In the genomic region with DNA sequence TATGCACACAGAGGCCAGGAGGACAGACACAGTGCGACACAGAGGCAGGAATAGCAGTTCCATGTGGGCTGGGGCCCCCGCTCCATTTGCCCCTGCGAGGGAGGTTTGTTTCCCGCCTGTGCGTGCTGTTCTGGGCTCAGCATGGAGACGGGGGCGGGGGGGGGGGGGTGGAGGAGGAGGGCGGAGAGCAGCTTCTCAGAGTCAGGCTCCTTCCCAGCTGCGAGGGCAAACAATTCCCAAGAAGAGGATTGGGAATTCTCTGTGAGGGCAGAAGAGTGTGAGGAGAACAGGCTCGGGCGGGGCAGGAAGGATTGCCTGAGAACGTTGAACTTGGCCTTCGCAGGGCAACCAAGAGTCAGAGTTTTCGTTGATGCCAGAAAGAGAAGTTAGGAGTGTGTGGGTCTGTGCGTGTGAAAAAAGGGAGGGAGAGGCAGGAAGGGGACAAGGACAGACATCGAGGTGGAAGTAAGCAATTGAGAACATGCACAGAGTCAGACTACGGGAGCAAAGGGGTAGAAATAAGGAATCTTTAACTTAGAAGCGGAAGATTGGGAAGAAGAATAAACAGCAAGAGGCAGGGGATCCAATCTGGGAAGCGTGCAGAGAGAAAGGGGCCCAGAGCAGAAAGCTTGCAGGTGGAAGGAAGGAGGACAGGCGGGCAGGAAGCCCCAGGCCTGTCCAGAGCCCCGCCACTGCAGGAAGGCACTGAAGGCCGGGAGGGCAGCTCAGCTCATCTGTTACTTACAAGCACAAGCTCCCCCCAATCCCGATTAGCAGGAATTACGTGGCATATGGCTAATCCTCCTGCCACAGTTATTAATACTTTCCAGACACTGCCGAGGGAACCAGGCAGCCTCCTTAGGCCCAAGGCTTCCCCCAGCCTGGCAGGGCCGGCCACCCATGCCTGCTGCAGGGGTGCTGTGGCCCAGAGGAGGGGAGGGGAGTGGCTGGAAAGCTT, we compare ENCODE assay signal across 18 cellular contexts. TPM values are rescaled to one million over a fixed set of nuclear protein-coding genes. Genes with fewer than 3 reads are reported as not detected.
DNase-seq lines count a peak whose midpoint lies in the region; ATAC-seq, FAIRE-seq and TF ChIP-seq lines count a peak whose summit lies in the region.
"Had no signal": no experiment of that assay in that cellular context is flagged by ENCODE, and none has a peak within 500 bp of the region (broad histone marks: within the 10 kb centered on the region; RNA-seq: fewer than 3 reads in every experiment).

No MANE protein-coding gene starts in this region.

- peaks cover 19% of the 10 kb centered on the region for H3K4me1 Mint-ChIP-seq in GM23338
- peaks cover 2 to 27% (median 6%) of the 10 kb centered on the region in 7 donors for H3K4me1 Mint-ChIP-seq in naive thymus-derived CD4-positive, alpha-beta T cell

- no peak for FAIRE-seq in K562 (lab: Jason Lieb, UNC)
- FAIRE-seq: pancreas had no signal

- H3K27me3 Mint-ChIP-seq in GM23338 (ENCODE audit: insufficient read depth, low read depth, poor library complexity), result peaks cover 14% of the 10 kb centered on the region
- H3K27me3 Mint-ChIP-seq in naive thymus-derived CD4-positive, alpha-beta T cell, result peaks cover 5 to 26% (median 22%) of the 10 kb centered on the region in 5 donors

- DNase-seq in AG20443 (ENCODE audit: low spot score) (peak; percentile 39), GM23338 (ENCODE audit: low spot score) (no peak), K562 (ENCODE audit: extremely low read depth in 1 of 4, low spot score in 3 of 4) (no peak), neuronal stem cell (ENCODE audit: low spot score) (no peak)
- no peak for DNase-seq in naive thymus-derived CD4-positive, alpha-beta T cell
- DNase-seq: activated CD4-positive, alpha-beta T cell treated with anti-CD3 and anti-CD28 coated beads, Interleukin-2, amount 10 ng/mL, durations not matched to agents 7 days and 5 days; activated T-cell treated with anti-CD3 and anti-CD28 coated beads, Interleukin-2, amount 50 U/mL, for 24 hours; COR-L47; left ventricle myocardium superior; NCI-H1417 treated with DMSO at 0.1 percent for 48 hours; NCI-H446 treated with DMSO at 0.1 percent for 48 hours; stimulated activated CD4-positive, alpha-beta T cell treated with anti-CD3 and anti-CD28 coated beads, Interleukin-4, amount 100 ng/mL, for 1 hour had no signal

- H3K18ac ChIP-seq in neuronal stem cell (ENCODE audit: low read length), result peak overlapping the region; percentile 36

- peaks cover 12% of the 10 kb centered on the region; the same call in 1 of the 2 replicates for H3K4me1 ChIP-seq in GM23338 (ENCODE audit: insufficient read depth)
- H3K4me1 ChIP-seq in K562 (replicated peaks in 1 of 2; ENCODE audit: control insufficient read depth in 2 of 2, insufficient read depth in 2 of 2, low read length in 2 of 2), result peaks cover 0 to 10% of the 10 kb centered on the region in 2 experiments; a peak in 3 of 5 replicates
- H3K4me1 ChIP-seq in neuronal stem cell (ENCODE audit: control insufficient read depth in 2 of 2, insufficient read depth in 1 of 2, low read depth in 1 of 2, low read length in 2 of 2), result peaks cover 7 to 16% of the 10 kb centered on the region in 2 donors
- peaks cover 4 to 9% of the 10 kb centered on the region in 2 donors for H3K4me1 ChIP-seq in naive thymus-derived CD4-positive, alpha-beta T cell (ENCODE audit: control insufficient read depth in 2 of 2, insufficient read depth in 2 of 2, low read length in 2 of 2)

- no peaks in the 10 kb centered on the region for H3K9me2 ChIP-seq in GM23338 (ENCODE audit: insufficient read depth)

- H3K27me3 ChIP-seq in GM23338 (ENCODE audit: insufficient read depth), result no peaks in the 10 kb centered on the region
- H3K27me3 ChIP-seq in K562 (ENCODE audit: control insufficient read depth in 2 of 2, insufficient read depth in 2 of 2, low read length in 2 of 2), result peaks cover 4 to 32% of the 10 kb centered on the region in 2 experiments; a peak in 4 of 5 replicates
- H3K27me3 ChIP-seq in neuronal stem cell (ENCODE audit: control insufficient read depth in 3 of 3, insufficient read depth in 3 of 3, low read depth in 1 of 3, low read length in 3 of 3), result peaks cover 0 to 7% (median 0%) of the 10 kb centered on the region in 3 experiments
- peaks cover 0 to 3% of the 10 kb centered on the region in 2 donors for H3K27me3 ChIP-seq in naive thymus-derived CD4-positive, alpha-beta T cell (ENCODE audit: control insufficient read depth in 2 of 2, insufficient read depth in 2 of 2, low read length in 2 of 2)
- H3K27me3 ChIP-seq: gastroesophageal sphincter, pancreas had no signal

- H3K4ac ChIP-seq in neuronal stem cell (ENCODE audit: low read length), result no peak overlapping the region

- H3K4me2 ChIP-seq in GM23338 (no peak overlapping the region), K562 (ENCODE audit: insufficient read depth, low read length) (no peak overlapping the region), neuronal stem cell (ENCODE audit: insufficient read depth, low read length, poor library complexity, severe bottlenecking) (no peak overlapping the region)

- CTCF ChIA-PET in K562 (lab: Yijun Ruan, JAX; ENCODE audit: low intra/inter-chr PET ratio), result no interaction called here
- CTCF ChIA-PET in naive thymus-derived CD4-positive, alpha-beta T cell (lab: Charles Lee), result no interaction called here

- no peak overlapping the region for H2BK12ac ChIP-seq in neuronal stem cell (ENCODE audit: low read length)

- no peak overlapping the region for H2BK120ac ChIP-seq in neuronal stem cell (ENCODE audit: low read depth, low read length)

- no peak for TF ChIP-seq RAD21 in K562 (CRISPR knock-in tag; conservative IDR thresholded peaks at IDR 0.05 in 1 of 2, IDR thresholded peaks at IDR 0.05 in 1 of 2)

- no peaks in the 10 kb centered on the region for H4K20me1 ChIP-seq in GM23338 (replicated peaks; ENCODE audit: insufficient read depth)
- peaks cover 3% of the 10 kb centered on the region; the same call in 1 of the 2 replicates for H4K20me1 ChIP-seq in K562 (replicated peaks; ENCODE audit: control insufficient read depth, insufficient read depth, low read length)

- no peak overlapping the region for H3K4me3 Mint-ChIP-seq in GM23338
- H3K4me3 Mint-ChIP-seq in naive thymus-derived CD4-positive, alpha-beta T cell, result no peak overlapping the region
- H3K4me3 Mint-ChIP-seq: activated CD4-positive, alpha-beta T cell treated with anti-CD3 and anti-CD28 coated beads, Interleukin-2, amount 10 ng/mL, durations not matched to agents 7 days and 5 days; activated T-cell treated with anti-CD3 and anti-CD28 coated beads, Interleukin-2, amount 50 U/mL, for 24 hours; dendritic cell treated with granulocyte-macrophage colony-stimulating factor and Interleukin-4, amounts not matched to agents 40 ng/mL and 50 ng/mL, for 4 days had no signal

- no peaks in the 10 kb centered on the region for H3K9me1 ChIP-seq in K562 (ENCODE audit: control insufficient read depth, insufficient read depth, low read length)

- TF ChIP-seq CTCF in GM23338 (conservative IDR thresholded peaks at IDR 0.05; ENCODE audit: low read depth in 2 of 2) (no peak), K562 (IDR thresholded peaks at IDR 0.05 in 2 of 3, conservative IDR thresholded peaks at IDR 0.05 in 1 of 3; ENCODE audit: insufficient read depth in 2 of 3, low read depth in 1 of 3, low read length in 3 of 3) (no peak)

- TF ChIP-seq EP300 in K562 (IDR thresholded peaks at IDR 0.05; ENCODE audit: low read length), result no peak

- POLR2A ChIA-PET in K562 (lab: Yijun Ruan, JAX), result interaction anchor here (0.6 to 1.1 kb wide), 2 partner anchors 10 to 114 kb away, joined by 3 to 5 read pairs; no protein-coding TSS in a partner anchor
- POLR2A ChIA-PET in naive thymus-derived CD4-positive, alpha-beta T cell (lab: Charles Lee), result interaction anchor here (0.6 kb wide), 1 partner anchor 100 kb away, joined by 3 read pairs; no protein-coding TSS in a partner anchor

- ATAC-seq in GM23338, result peak; percentile 23
- no peak for ATAC-seq in K562
- ATAC-seq in HG03457 (IDR thresholded peaks at IDR 0.05; ENCODE audit: unreplicated experiment), result no peak
- ATAC-seq in activated CD4-positive, CD25-positive, alpha-beta regulatory T cell treated with anti-CD3 and anti-CD28 coated beads, Interleukin-2, amount 50 U/mL, for 24 hours, result no peak
- ATAC-seq in HG02970 (IDR thresholded peaks at IDR 0.05; ENCODE audit: low FRiP score, unreplicated experiment), result no peak
- ATAC-seq in naive thymus-derived CD4-positive, alpha-beta T cell, result no peak
- ATAC-seq: gastroesophageal sphincter, left ventricle myocardium superior, pancreas had no signal

- BruUV-seq in K562 (replicated peaks; lab: Mats Ljungman, UMichigan), result no TSS peak

- in situ Hi-C loops in K562 (cut with MboI), result no loop called here

- no peak overlapping the region for H2BK15ac ChIP-seq in neuronal stem cell (ENCODE audit: low read length)

- H3K4me3 ChIP-seq in GM23338, result no peak overlapping the region
- H3K4me3 ChIP-seq in K562, result no peak overlapping the region
- no peak overlapping the region for H3K4me3 ChIP-seq in neuronal stem cell (ENCODE audit: low read length in 2 of 2)
- no peak overlapping the region for H3K4me3 ChIP-seq in naive thymus-derived CD4-positive, alpha-beta T cell (ENCODE audit: low read length)
- H3K4me3 ChIP-seq: gastroesophageal sphincter, pancreas had no signal

- H3F3A ChIP-seq in GM23338 (replicated peaks; ENCODE audit: low read depth), result peaks cover 5% of the 10 kb centered on the region; the same call in 1 of the 2 replicates

- WGBS in K562 (ENCODE audit: insufficient coverage, low coverage, missing lambda C conversion rate), result 12% methylated on average over 21 of the region's 26 CpGs
- WGBS in neuronal stem cell (ENCODE audit: extremely low coverage in 2 of 2, insufficient read length in 2 of 2, insufficient replicate concordance in 1 of 2), 2 donors, result no CpG with 5 or more reads among the region's 26 CpGs

- H3K79me2 ChIP-seq in GM23338 (replicated peaks; ENCODE audit: insufficient read depth), result no peaks in the 10 kb centered on the region
- no peaks in the 10 kb centered on the region for H3K79me2 ChIP-seq in K562 (ENCODE audit: control insufficient read depth, insufficient read depth, low read length)

- H2BK5ac ChIP-seq in neuronal stem cell (ENCODE audit: low read length), result no peak overlapping the region

- H3K9me3 Mint-ChIP-seq in GM23338, result no peaks in the 10 kb centered on the region; the same call in 2 of the 3 replicates
- peaks cover 0 to 1% (median 0%) of the 10 kb centered on the region in 11 donors for H3K9me3 Mint-ChIP-seq in naive thymus-derived CD4-positive, alpha-beta T cell
- H3K9me3 Mint-ChIP-seq: activated CD4-positive, alpha-beta T cell treated with anti-CD3 and anti-CD28 coated beads, Interleukin-2, amount 10 ng/mL, durations not matched to agents 7 days and 5 days; activated T-cell treated with anti-CD3 and anti-CD28 coated beads, Interleukin-2, amount 50 U/mL, for 24 hours; dendritic cell treated with granulocyte-macrophage colony-stimulating factor and Interleukin-4, amounts not matched to agents 40 ng/mL and 50 ng/mL, for 4 days had no signal

- no peaks in the 10 kb centered on the region for H3K36me3 Mint-ChIP-seq in GM23338 (ENCODE audit: low read depth)
- peaks cover 0 to 4% (median 0%) of the 10 kb centered on the region in 5 donors for H3K36me3 Mint-ChIP-seq in naive thymus-derived CD4-positive, alpha-beta T cell

- TF ChIP-seq POLR2A in K562 (conservative IDR thresholded peaks at IDR 0.05), result no peak

- no peak overlapping the region for H3K23ac ChIP-seq in neuronal stem cell (ENCODE audit: low read depth, low read length, poor library complexity)

- H3K79me1 ChIP-seq in neuronal stem cell (ENCODE audit: low read depth, low read length), result no peaks in the 10 kb centered on the region

- H3K9ac ChIP-seq in K562 (ENCODE audit: insufficient read depth in 1 of 2, low read depth in 2 of 2, low read length in 2 of 2), result no peak overlapping the region
- no peak overlapping the region for H3K9ac ChIP-seq in neuronal stem cell (ENCODE audit: low read depth, low read length, poor library complexity)

- H2AK5ac ChIP-seq in neuronal stem cell (ENCODE audit: low read depth, low read length), result peak overlapping the region; percentile 7

- no peaks in the 10 kb centered on the region for H3K36me3 ChIP-seq in GM23338 (ENCODE audit: insufficient read depth)
- H3K36me3 ChIP-seq in K562 (ENCODE audit: control insufficient read depth, insufficient read depth, low read length), result no peaks in the 10 kb centered on the region
- no peaks in the 10 kb centered on the region for H3K36me3 ChIP-seq in neuronal stem cell (replicated peaks in 1 of 2; ENCODE audit: control insufficient read depth in 2 of 2, insufficient read depth in 2 of 2, low read length in 2 of 2)
- H3K36me3 ChIP-seq in naive thymus-derived CD4-positive, alpha-beta T cell (ENCODE audit: control insufficient read depth in 2 of 3, insufficient read depth in 3 of 3, low read length in 3 of 3), result no peaks in the 10 kb centered on the region
- H3K36me3 ChIP-seq: gastroesophageal sphincter, pancreas had no signal

- H3K14ac ChIP-seq in neuronal stem cell (ENCODE audit: low read length), result no peak overlapping the region

- H3K27ac ChIP-seq in GM23338 (ENCODE audit: low read depth) (no peak overlapping the region), K562 (ENCODE audit: extremely low read depth, low read depth, low read length) (no peak overlapping the region), neuronal stem cell (replicated peaks; ENCODE audit: low read length) (no peak overlapping the region)
- no peak overlapping the region for H3K27ac ChIP-seq in naive thymus-derived CD4-positive, alpha-beta T cell (ENCODE audit: low read depth, low read length)
- H3K27ac ChIP-seq: gastroesophageal sphincter, pancreas had no signal

- intact Hi-C loops in K562 (cut with micrococcal nuclease), result loop anchor here (5.0 kb wide), 2 partner anchors 126 to 976 kb away; no protein-coding TSS in a partner anchor
- intact Hi-C loops in naive thymus-derived CD4-positive, alpha-beta T cell (cut with micrococcal nuclease), result no loop called here

- H2AFZ ChIP-seq in GM23338 (peak overlapping the region; percentile 91), K562 (ENCODE audit: low read depth, low read length) (peak overlapping the region; percentile 51), neuronal stem cell (ENCODE audit: low read length) (peak overlapping the region; percentile 80)

- H4K91ac ChIP-seq in neuronal stem cell (ENCODE audit: low read depth, low read length, poor library complexity), result no peak overlapping the region

- H3K9me3 ChIP-seq in K562 (replicated peaks; ENCODE audit: control insufficient read depth, insufficient read depth, low read depth, low read length), result no peaks in the 10 kb centered on the region
- no peaks in the 10 kb centered on the region for H3K9me3 ChIP-seq in neuronal stem cell (replicated peaks in 1 of 2; ENCODE audit: control insufficient read depth in 2 of 2, insufficient read depth in 1 of 2, low read depth in 1 of 2, low read length in 2 of 2)
- H3K9me3 ChIP-seq in naive thymus-derived CD4-positive, alpha-beta T cell (ENCODE audit: control insufficient read depth in 2 of 3, low read length in 3 of 3), result no peaks in the 10 kb centered on the region
- H3K9me3 ChIP-seq: gastroesophageal sphincter, pancreas had no signal

- no peak overlapping the region for H3K27ac Mint-ChIP-seq in GM23338
- peak overlapping the region in 1 of 9 donors; percentile 4 for H3K27ac Mint-ChIP-seq in naive thymus-derived CD4-positive, alpha-beta T cell
- H3K27ac Mint-ChIP-seq: activated T-cell treated with anti-CD3 and anti-CD28 coated beads, Interleukin-2, amount 50 U/mL, for 24 hours; dendritic cell treated with granulocyte-macrophage colony-stimulating factor and Interleukin-4, amounts not matched to agents 40 ng/mL and 50 ng/mL, for 4 days had no signal

- no peak overlapping the region for H4K8ac ChIP-seq in neuronal stem cell (ENCODE audit: low read depth, low read length)

RNA-seq across cellular contexts. Expression of a gene that starts 15.6 kb away (rescaled TPM):
- total RNA-seq in GM23338 (2014; rRNA removed; shearing (Covaris generic)), result 41.5 and 44.8 TPM in 2 replicates
- polyA plus RNA-seq in GM23338 (2016; fragmentation: Nextera tagmentation; extraction: Ambion mirVana), result 13.1 and 14.1 TPM in 2 replicates
- 1.5 and 2.0 TPM in 2 replicates for total RNA-seq in K562 (2011; cell fraction: chromatin; rRNA removed; ENCODE audit: low replicate concordance)
- 1.3 TPM in 2 replicates for total RNA-seq in K562 (2011; cell fraction: nucleolus; rRNA removed)
- 2.2 and 2.3 TPM in 2 replicates for total RNA-seq in K562 (2011; cell fraction: nucleoplasm; rRNA removed)
- 0.36 and 0.53 TPM in 2 replicates for total RNA-seq in K562 (2014; rRNA removed)
- 0.44 and 0.48 TPM in 2 replicates for total RNA-seq in K562 (2014; rRNA removed; fragmentation: Illumina TruSeq; extraction: Trizol)
- 0.19 and 0.22 TPM in 2 replicates for total RNA-seq in K562 (2015; rRNA removed; fragmentation: Illumina TruSeq; extraction: Trizol)
- total RNA-seq in K562 (2021), result 0.40 and 1.1 TPM in 2 replicates
- polyA plus RNA-seq in K562 (2011; rRNA removed), result 0.07 and 0.42 TPM in 2 replicates
- 0.07 and 0.52 TPM in 2 replicates for polyA plus RNA-seq in K562 (2011; cell fraction: cytosol; rRNA removed)
- polyA plus RNA-seq in K562 (2011; cell fraction: nucleus; rRNA removed), result 0.15 and 0.82 TPM in 2 replicates
- 0.71 and 0.79 TPM in 2 replicates for polyA plus RNA-seq in K562 (2012)
- 0.30 and 0.47 TPM in 2 replicates for polyA plus RNA-seq in K562 (2014; fragmentation: Illumina TruSeq; extraction: Trizol)
- polyA plus RNA-seq in K562 (2014; fragmentation: Nextera tagmentation; extraction: Ambion mirVana), result under 1 TPM; 0.72 to 0.76 TPM
- polyA plus RNA-seq in K562 (2014; rRNA removed), result 0.36 and 0.37 TPM in 2 replicates
- 1.0 TPM in 1 of 2 replicates, not detected in the other for polyA minus RNA-seq in K562 (2011; rRNA and poly(A)+ RNA removed)
- polyA minus RNA-seq in K562 (2011; cell fraction: cytosol; rRNA and poly(A)+ RNA removed), result 0.48 TPM in 1 of 2 replicates, not detected in the other
- polyA minus RNA-seq in K562 (2011; cell fraction: nucleus; rRNA and poly(A)+ RNA removed), result 0.40 TPM in 1 of 2 replicates, not detected in the other
- polyA plus RNA-seq in neuronal stem cell (2013, experiment 1 of 2), result 40.3 TPM
- polyA plus RNA-seq in neuronal stem cell (2013, experiment 2 of 2), result 41.3 TPM
- 1 to 10 TPM; 4.8 to 8.2 (median 6.3) TPM for total RNA-seq in naive thymus-derived CD4-positive, alpha-beta T cell
- polyA plus RNA-seq in naive thymus-derived CD4-positive, alpha-beta T cell, result 1 to 10 TPM; 5.7 to 6.0 TPM
